In the genomic region with DNA sequence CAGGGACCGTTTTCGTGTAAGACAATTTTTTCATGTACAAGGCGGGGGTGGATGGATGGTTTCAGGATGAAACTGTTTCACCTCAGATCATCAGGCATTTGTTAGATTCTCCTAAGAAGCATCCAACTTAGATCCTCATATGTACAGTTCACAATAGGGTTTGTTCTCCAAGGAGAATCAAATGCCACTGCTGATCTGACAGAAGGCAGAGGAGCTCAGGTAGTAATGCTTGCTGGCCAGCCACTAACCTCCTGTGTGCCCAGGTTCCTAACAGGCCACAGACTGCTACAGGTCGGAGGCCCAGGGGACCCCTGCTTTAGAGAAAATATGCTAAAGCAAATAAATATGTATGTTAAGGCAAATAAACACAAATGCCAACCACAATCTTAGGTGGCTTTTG, we compare ENCODE assay signal across 20 cellular contexts.
DNase-seq lines count a peak whose midpoint lies in the region; ATAC-seq and TF ChIP-seq lines count a peak whose summit lies in the region.
"Had no signal": no experiment of that assay in that cellular context is flagged by ENCODE, and none has a peak within 500 bp of the region (broad histone marks: within the 10 kb centered on the region; RNA-seq: fewer than 3 reads in every experiment).

No MANE protein-coding gene starts in this region.

- H3K36me3 Mint-ChIP-seq in memory B cell: no peaks in the 10 kb centered on the region
- no peaks in the 10 kb centered on the region for H3K36me3 Mint-ChIP-seq in activated naive CD4-positive, alpha-beta T cell treated with anti-CD3 and anti-CD28 coated beads for 36 hours (ENCODE audit: low read depth)
- H3K36me3 Mint-ChIP-seq: CD4-positive, CD25-positive, alpha-beta regulatory T cell had no signal

- CTCF ChIA-PET in HCT116 (lab: Charles Lee): no interaction called here
- CTCF ChIA-PET in activated naive CD4-positive, alpha-beta T cell treated with anti-CD3 and anti-CD28 coated beads for 36 hours (lab: Charles Lee): no interaction called here

- no peak overlapping the region for H3K4me3 Mint-ChIP-seq in memory B cell
- no peak overlapping the region for H3K4me3 Mint-ChIP-seq in activated naive CD4-positive, alpha-beta T cell treated with anti-CD3 and anti-CD28 coated beads for 36 hours
- H3K4me3 Mint-ChIP-seq: CD4-positive, CD25-positive, alpha-beta regulatory T cell had no signal

- no peaks in the 10 kb centered on the region for H3K27me3 Mint-ChIP-seq in memory B cell
- H3K27me3 Mint-ChIP-seq in activated naive CD4-positive, alpha-beta T cell treated with anti-CD3 and anti-CD28 coated beads for 36 hours (ENCODE audit: low read depth): no peaks in the 10 kb centered on the region
- H3K27me3 Mint-ChIP-seq: CD4-positive, CD25-positive, alpha-beta regulatory T cell had no signal

- no TSS peak for BruUV-seq in HCT116 (replicated peaks; lab: Mats Ljungman, UMichigan)

- H3K9ac ChIP-seq in HCT116 (ENCODE audit: low read length): no peak overlapping the region

- no peak for TF ChIP-seq RAD21 in HCT116 (IDR thresholded peaks at IDR 0.05; ENCODE audit: low read depth)

- no peaks in the 10 kb centered on the region for H3K9me3 ChIP-seq in HCT116 (ENCODE audit: control insufficient read depth in 1 of 2, insufficient read depth in 1 of 2, low read depth in 1 of 2, low read length in 2 of 2)
- H3K9me3 ChIP-seq: BE2C, Caco-2, SJSA1 had no signal

- ATAC-seq in HCT116: peak; percentile 32; the same call in 1 of the 2 replicates
- ATAC-seq in memory B cell (ENCODE audit: low read depth): no peak
- ATAC-seq: Right ventricle myocardium inferior had no signal

- H4K20me1 ChIP-seq in HCT116 (ENCODE audit: insufficient read depth): no peaks in the 10 kb centered on the region

- H3K4me1 Mint-ChIP-seq in memory B cell: peaks cover 56% of the 10 kb centered on the region
- peaks cover 39% of the 10 kb centered on the region for H3K4me1 Mint-ChIP-seq in activated naive CD4-positive, alpha-beta T cell treated with anti-CD3 and anti-CD28 coated beads for 36 hours (ENCODE audit: low read depth)

- POLR2A ChIA-PET in HCT116 (lab: Charles Lee): no interaction called here

- no peaks in the 10 kb centered on the region for H3K36me3 ChIP-seq in HCT116 (ENCODE audit: control insufficient read depth in 1 of 2, insufficient read depth in 2 of 2, low read length in 2 of 2)
- H3K36me3 ChIP-seq: BE2C, SJSA1 had no signal

- H2AFZ ChIP-seq in HCT116 (ENCODE audit: low read depth, low read length, poor library complexity, severe bottlenecking): no peak overlapping the region

- TF ChIP-seq CTCF in C4-2B (conservative IDR thresholded peaks at IDR 0.05) (no peak), HCT116 (IDR thresholded peaks at IDR 0.05 in 2 of 3, conservative IDR thresholded peaks at IDR 0.05 in 1 of 3; ENCODE audit: borderline replicate concordance in 1 of 3, insufficient read depth in 1 of 3, low read depth in 2 of 3, low read length in 2 of 3) (no peak)

- H3K9me2 ChIP-seq in HCT116 (ENCODE audit: insufficient read depth): no peaks in the 10 kb centered on the region

- H3K4me2 ChIP-seq in HCT116 (ENCODE audit: low read length): peak overlapping the region; percentile 31

- intact Hi-C loops in HCT116 (cut with micrococcal nuclease): no loop called here
- intact Hi-C loops in activated naive CD4-positive, alpha-beta T cell treated with anti-CD3 and anti-CD28 coated beads for 36 hours (cut with micrococcal nuclease): no loop called here

- TF ChIP-seq POLR2A in HCT116 (IDR thresholded peaks at IDR 0.05; ENCODE audit: borderline replicate concordance, extremely low read depth, insufficient read depth, insufficient read length): no peak

- RAD21 ChIA-PET in HCT116 (lab: Charles Lee; ENCODE audit: low non-redundant PET in 1 of 2, low total read pairs in 2 of 2, uncharacterized antibody in 2 of 2, unreplicated experiment in 2 of 2): interaction anchor here in 1 of 2 experiments (0.6 kb wide), 1 partner anchor 26 kb away, joined by 3 read pairs; no protein-coding TSS in a partner anchor

- no peak overlapping the region for H3K4me3 ChIP-seq in HCT116 (replicated peaks in 1 of 2; ENCODE audit: low read depth in 1 of 2, low read length in 2 of 2)
- H3K4me3 ChIP-seq: SJSA1 had no signal

- H3K4me1 ChIP-seq in HCT116 (ENCODE audit: control insufficient read depth in 1 of 2, insufficient read depth in 2 of 2, low read length in 2 of 2): peaks cover 9 to 15% of the 10 kb centered on the region in 2 experiments; a peak in 3 of 4 replicates
- H3K4me1 ChIP-seq: BE2C, Caco-2, SJSA1 had no signal

- peak overlapping the region; percentile 89 for H3K27ac Mint-ChIP-seq in memory B cell
- no peak overlapping the region for H3K27ac Mint-ChIP-seq in activated naive CD4-positive, alpha-beta T cell treated with anti-CD3 and anti-CD28 coated beads for 36 hours

- no peaks in the 10 kb centered on the region for H3K9me3 Mint-ChIP-seq in memory B cell
- no peaks in the 10 kb centered on the region for H3K9me3 Mint-ChIP-seq in activated naive CD4-positive, alpha-beta T cell treated with anti-CD3 and anti-CD28 coated beads for 36 hours

- H3K27ac ChIP-seq in C4-2B: peak overlapping the region; percentile 42
- no peak overlapping the region for H3K27ac ChIP-seq in HCT116 (ENCODE audit: low read depth, low read length)
- H3K27ac ChIP-seq: SJSA1 had no signal

- no peaks in the 10 kb centered on the region for H3K27me3 ChIP-seq in HCT116 (ENCODE audit: insufficient read depth, low read length)
- H3K27me3 ChIP-seq: BE2C, SJSA1 had no signal

- DNase-seq in HCT116 (ENCODE audit: low read depth, low spot score) (no peak), memory B cell (ENCODE audit: low spot score in 2 of 2) (no peak), NOMO-1 (lab: John Stamatoyannopoulos, UW; ENCODE audit: unreplicated experiment in 2 of 2) (no peak), MV-4-11 (lab: John Stamatoyannopoulos, UW) (no peak), NCI-H1436 (lab: John Stamatoyannopoulos, UW) (no peak)
- no peak for DNase-seq in activated naive CD4-positive, alpha-beta T cell treated with anti-CD3 and anti-CD28 coated beads for 36 hours
- DNase-seq: BE2C; Caco-2; CD4-positive, CD25-positive, alpha-beta regulatory T cell; DMS153; GF-D8; Karpas-422; NCI-H1694 treated with DMSO at 0.1 percent for 48 hours; NCI-H2081 treated with DMSO at 0.1 percent for 48 hours; NCI-H2171 treated with DMSO at 0.1 percent for 48 hours; NCI-H446; OCI-M1 had no signal

- peaks cover 78% of the 10 kb centered on the region for H3K79me2 ChIP-seq in HCT116 (ENCODE audit: insufficient read depth, low read length)

TF ChIP-seq in HCT116, 20 proteins besides CTCF, POLR2A, EP300 and RAD21 (continues in another document):
- TF ChIP-seq YY1 (IDR thresholded peaks at IDR 0.05; ENCODE audit: extremely low read depth, insufficient replicate concordance, low read depth, low read length) (no peak), SIN3A (IDR thresholded peaks at IDR 0.05; ENCODE audit: low read depth) (no peak), ZNF274 (IDR thresholded peaks at IDR 0.05; ENCODE audit: low read depth, low read length) (no peak), POLR2AphosphoS5 (IDR thresholded peaks at IDR 0.05; ENCODE audit: low read depth, low read length) (no peak), JUND (IDR thresholded peaks at IDR 0.05) (no peak), MAX (IDR thresholded peaks at IDR 0.05) (no peak), ZBTB33 (IDR thresholded peaks at IDR 0.05; ENCODE audit: extremely low read depth, insufficient replicate concordance, low read length) (no peak), EGR1 (IDR thresholded peaks at IDR 0.05; ENCODE audit: low read depth) (no peak), SRF (IDR thresholded peaks at IDR 0.05; ENCODE audit: low read depth) (no peak)
- TF ChIP-seq, protein P1, sequence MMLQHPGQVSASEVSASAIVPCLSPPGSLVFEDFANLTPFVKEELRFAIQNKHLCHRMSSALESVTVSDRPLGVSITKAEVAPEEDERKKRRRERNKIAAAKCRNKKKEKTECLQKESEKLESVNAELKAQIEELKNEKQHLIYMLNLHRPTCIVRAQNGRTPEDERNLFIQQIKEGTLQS (IDR thresholded peaks at IDR 0.05): no peak
